35 cellular contexts compared by ENCODE assay signal in the genomic region with DNA sequence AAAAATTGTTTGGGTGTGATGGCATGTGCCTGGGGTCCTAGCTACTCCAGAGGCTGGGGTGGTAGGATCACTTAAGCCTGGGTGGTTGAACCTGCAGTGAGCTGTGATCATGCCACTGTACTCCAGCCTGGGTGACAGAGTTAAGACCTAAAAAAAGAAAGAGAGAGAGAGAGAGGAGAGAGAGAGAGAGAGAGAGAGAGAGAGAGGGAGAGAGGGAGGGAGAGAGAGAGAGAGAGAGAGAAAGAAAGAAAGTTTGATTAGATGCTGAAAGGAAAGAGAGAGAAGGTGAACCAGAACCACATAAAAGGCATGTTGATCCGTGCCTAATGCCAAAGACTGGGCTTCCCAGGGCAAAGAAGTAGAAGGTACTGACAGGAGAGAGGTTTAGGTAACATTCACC. TPM values are rescaled to one million over a fixed set of nuclear protein-coding genes. Genes with fewer than 3 reads are reported as not detected.
"Had no signal": no experiment of that assay in that cellular context is flagged by ENCODE, and none has a peak within 500 bp of the region (broad histone marks: within the 10 kb centered on the region; RNA-seq: fewer than 3 reads in every experiment).

No MANE protein-coding gene starts in this region.

- H3K36me3 ChIP-seq: MG63 had no signal

- DNase-seq: Karpas-422, Kasumi-1, MG63, MM.1S, MV-4-11, NCI-H1048, NCI-H1092, NCI-H1092 treated with DMSO at 0.1 percent for 48 hours, NCI-H1105, NCI-H1105 treated with DMSO at 0.1 percent for 48 hours, NCI-H1417, NCI-H1417 treated with DMSO at 0.1 percent for 48 hours, NCI-H1436, NCI-H1436 treated with DMSO at 0.1 percent for 48 hours, NCI-H146, NCI-H1694, NCI-H187, NCI-H187 treated with DMSO at 0.1 percent for 48 hours, NCI-H1930, NCI-H2029, NCI-H2029 treated with DMSO at 0.1 percent for 48 hours, NCI-H2081, NCI-H2081 treated with DMSO at 0.1 percent for 48 hours, NCI-H2107, NCI-H2171, NCI-H2171 treated with DMSO at 0.1 percent for 48 hours, NCI-H2227 treated with DMSO at 0.1 percent for 48 hours, NCI-H226, NCI-H345, NCI-H446, NCI-H446 treated with DMSO at 0.1 percent for 48 hours, NCI-H510A, NCI-H510A treated with DMSO at 0.1 percent for 48 hours, NCI-H524 had no signal

- H3K4me3 ChIP-seq: MG63 had no signal

- H3K9me3 ChIP-seq: MG63 had no signal

- H3K27me3 ChIP-seq: MG63 had no signal

RNA-seq across cellular contexts. Expression of a gene that starts 11.1 kb away (rescaled TPM):
- total RNA-seq: MCF 10A had no signal
